In genomic region chr5:14871573-14872069, GRCh38 we compare ENCODE assay signal across 8 cellular contexts. TPM values are rescaled to one million over a fixed set of nuclear protein-coding genes. Genes with fewer than 3 reads are reported as not detected.
DNase-seq lines count a peak whose midpoint lies in the region; ATAC-seq lines count a peak whose summit lies in the region.

TSS of gene ANKH (minus strand) at chr5:14871778. CDS start at chr5:14871447, 331 bp downstream.

- peak within 1 kb of the TSS; percentile 56 for H3K4me3 ChIP-seq in mononuclear cell (ENCODE audit: low read length)

- no peaks in the 10 kb centered on the region for H3K9me3 ChIP-seq in mononuclear cell (ENCODE audit: low read depth, low read length)

- H3K27me3 ChIP-seq in mononuclear cell (ENCODE audit: insufficient read depth, low read length) = peaks cover 29% of the 10 kb centered on the region

- H3K4me1 ChIP-seq in mononuclear cell (ENCODE audit: insufficient read depth, low read length) = peaks cover 22% of the 10 kb centered on the region

- DNase-seq in CMK (ENCODE audit: low read depth) (peak; percentile 18), NOMO-1 (lab: John Stamatoyannopoulos, UW; ENCODE audit: unreplicated experiment in 2 of 2) (peak; percentile 90 to 98), activated T-cell treated with anti-CD3 and anti-CD28 coated beads for 1 hour (ENCODE audit: low read depth) (peak; percentile 73), epidermal melanocyte (ENCODE audit: insufficient read length, low spot score) (peak; percentile 56)
- peak; percentile 44 to 65 for DNase-seq in stimulated activated CD8-positive, alpha-beta memory T cell treated with anti-CD3 and anti-CD28 coated beads, Interleukin-4, amount 100 ng/mL, for 1 hour (ENCODE audit: low read depth in 2 of 2, low spot score in 1 of 2)

- peak; percentile 76 for ATAC-seq in GM19438 (IDR thresholded peaks at IDR 0.05; ENCODE audit: low read depth, unreplicated experiment)
- ATAC-seq in HG03565 (IDR thresholded peaks at IDR 0.05; ENCODE audit: unreplicated experiment) = peak; percentile 90

RNA-seq across cellular contexts. Expression of gene ANKH, which starts in this region (rescaled TPM):
- 35.7 TPM for total RNA-seq in mononuclear cell

Comparison
In these comparisons a context has a peak if more than half of its experiments do, and no peak if none do; other contexts are left out.
1. Peak in every context shown above with its lines: DNase-seq, ATAC-seq and H3K4me3 ChIP-seq.
2. DNase-seq: peak in every context shown above with its lines; median percentile 94 in NOMO-1; 73 in activated T-cell treated with anti-CD3 and anti-CD28 coated beads for 1 hour; 56 in epidermal melanocyte; 54 in stimulated activated CD8-positive, alpha-beta memory T cell treated with anti-CD3 and anti-CD28 coated beads, Interleukin-4, amount 100 ng/mL, for 1 hour; 18 in CMK.